In the genomic region with DNA sequence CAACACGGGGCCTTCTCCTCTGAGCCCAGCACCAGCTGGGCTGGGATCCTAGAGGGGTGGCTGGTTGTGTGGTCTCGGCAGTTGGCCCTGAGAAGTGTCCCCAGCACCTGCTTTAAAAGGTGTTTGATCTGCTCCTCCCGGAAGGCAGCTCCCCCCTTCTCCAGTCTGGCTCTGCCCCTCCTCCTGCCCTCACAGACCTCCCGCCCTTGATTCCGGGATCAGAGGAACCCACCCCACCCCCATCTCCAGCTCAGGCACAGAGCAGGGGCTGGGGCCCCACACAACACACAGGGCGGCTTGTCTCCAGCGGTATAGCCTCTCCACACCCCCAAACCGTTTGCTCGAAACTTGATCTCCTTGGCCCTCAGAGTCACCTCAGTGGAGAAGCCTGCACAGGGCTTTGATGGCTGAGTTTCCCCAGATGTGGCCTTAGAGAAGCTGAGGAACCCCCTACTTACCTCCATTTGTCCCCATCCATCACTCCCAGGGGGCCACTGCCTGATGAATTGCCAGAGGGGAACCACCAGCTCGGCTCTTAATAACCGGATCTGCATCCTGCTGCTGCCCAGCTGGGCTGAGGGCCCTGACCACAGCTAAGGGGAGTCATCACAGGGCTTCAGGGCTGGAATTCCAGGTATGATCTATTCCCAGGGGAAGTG, we compare ENCODE assay signal across 13 cellular contexts. TPM values are rescaled to one million over a fixed set of nuclear protein-coding genes. Genes with fewer than 3 reads are reported as not detected.
DNase-seq lines count a peak whose midpoint lies in the region; ATAC-seq, FAIRE-seq and TF ChIP-seq lines count a peak whose summit lies in the region.
"Had no signal": no experiment of that assay in that cellular context is flagged by ENCODE, and none has a peak within 500 bp of the region (broad histone marks: within the 10 kb centered on the region; RNA-seq: fewer than 3 reads in every experiment).

No MANE protein-coding gene starts in this region.

- no peak for ATAC-seq in GM18511 (IDR thresholded peaks at IDR 0.05; ENCODE audit: unreplicated experiment)
- no peak for ATAC-seq in natural killer cell treated with Interleukin-12 subunit alpha and Interleukin-12 subunit beta and Interleukin-15 and Interleukin-18, amount 100 ng/mL, for 72 hours

- H3K23ac ChIP-seq in mesenchymal stem cell (ENCODE audit: low read length in 2 of 2), result no peak overlapping the region

- H3K9ac ChIP-seq in astrocyte (ENCODE audit: low read length) (peak overlapping the region; percentile 74), mesenchymal stem cell (ENCODE audit: low read length) (no peak overlapping the region)
- H3K9ac ChIP-seq: KMS-11 had no signal

- H4K20me1 ChIP-seq in astrocyte (ENCODE audit: insufficient read depth, low read length), result no peaks in the 10 kb centered on the region

- H3K27ac Mint-ChIP-seq in astrocyte (ENCODE audit: unreplicated experiment), result peak overlapping the region; percentile 72
- no peak overlapping the region for H3K27ac Mint-ChIP-seq in activated T-cell treated with anti-CD3 and anti-CD28 coated beads, Interleukin-2, amount 50 U/mL, for 24 hours
- H3K27ac Mint-ChIP-seq in natural killer cell treated with Interleukin-12 subunit alpha and Interleukin-12 subunit beta and Interleukin-15 and Interleukin-18, amount 100 ng/mL, for 72 hours, result no peak overlapping the region

- no peak for FAIRE-seq in astrocyte (lab: Jason Lieb, UNC)
- FAIRE-seq: TTC549 had no signal

- H3K4me3 Mint-ChIP-seq in astrocyte (ENCODE audit: unreplicated experiment), result no peak overlapping the region
- no peak overlapping the region for H3K4me3 Mint-ChIP-seq in activated T-cell treated with anti-CD3 and anti-CD28 coated beads, Interleukin-2, amount 50 U/mL, for 24 hours
- no peak overlapping the region for H3K4me3 Mint-ChIP-seq in natural killer cell treated with Interleukin-12 subunit alpha and Interleukin-12 subunit beta and Interleukin-15 and Interleukin-18, amount 100 ng/mL, for 72 hours

- H3K9me3 ChIP-seq in astrocyte (ENCODE audit: insufficient read depth, low read depth, low read length) (no peaks in the 10 kb centered on the region), mesenchymal stem cell (ENCODE audit: control insufficient read depth, low read length) (no peaks in the 10 kb centered on the region), adrenal gland (replicated peaks in 1 of 3) (no peaks in the 10 kb centered on the region)

- H3K79me1 ChIP-seq in mesenchymal stem cell (replicated peaks; ENCODE audit: low read length, poor library complexity, severe bottlenecking), result no peaks in the 10 kb centered on the region

- DNase-seq in EL (peak; percentile 59), NCI-H1417 (lab: John Stamatoyannopoulos, UW) (peak in 2 of 3 experiments; percentile 86 to 94), astrocyte (ENCODE audit: low read depth) (peak; percentile 90), mesenchymal stem cell (peak; percentile 54), adrenal gland (no peak)
- no peak for DNase-seq in activated T-cell treated with anti-CD3 and anti-CD28 coated beads, Interleukin-2, amount 50 U/mL, for 24 hours
- no peak for DNase-seq in natural killer cell treated with Interleukin-12 subunit alpha and Interleukin-12 subunit beta and Interleukin-15 and Interleukin-18, amount 100 ng/mL, for 72 hours (ENCODE audit: low spot score)
- DNase-seq: activated T-cell treated with anti-CD3 and anti-CD28 coated beads for 4 hours; central memory CD4-positive, alpha-beta T cell; midbrain had no signal

- H3K36me3 ChIP-seq in astrocyte (ENCODE audit: insufficient read depth, low read length), result no peaks in the 10 kb centered on the region
- no peaks in the 10 kb centered on the region for H3K36me3 ChIP-seq in mesenchymal stem cell (ENCODE audit: control insufficient read depth in 1 of 2, insufficient read depth in 2 of 2, low read depth in 1 of 2, low read length in 2 of 2)
- no peaks in the 10 kb centered on the region for H3K36me3 ChIP-seq in adrenal gland (replicated peaks in 1 of 2)

- H3K27ac ChIP-seq in astrocyte (ENCODE audit: low read depth, low read length) (peak overlapping the region; percentile 94), mesenchymal stem cell (ENCODE audit: low read length, poor library complexity, severe bottlenecking) (peak overlapping the region; percentile 74), adrenal gland (no peak overlapping the region)
- H3K27ac ChIP-seq: KMS-11 had no signal

- TF ChIP-seq POLR2A in adrenal gland (IDR thresholded peaks at IDR 0.05), result no peak

- H2BK12ac ChIP-seq in mesenchymal stem cell (ENCODE audit: low read length in 2 of 2), result peak overlapping the region in 1 of 2 experiments; percentile 59

- H3K9me3 Mint-ChIP-seq in astrocyte (ENCODE audit: unreplicated experiment), result peaks cover 2% of the 10 kb centered on the region
- no peaks in the 10 kb centered on the region for H3K9me3 Mint-ChIP-seq in activated T-cell treated with anti-CD3 and anti-CD28 coated beads, Interleukin-2, amount 50 U/mL, for 24 hours
- no peaks in the 10 kb centered on the region for H3K9me3 Mint-ChIP-seq in natural killer cell treated with Interleukin-12 subunit alpha and Interleukin-12 subunit beta and Interleukin-15 and Interleukin-18, amount 100 ng/mL, for 72 hours

- peak overlapping the region; percentile 8 for H4K8ac ChIP-seq in mesenchymal stem cell (ENCODE audit: low read length)

- H3K18ac ChIP-seq in mesenchymal stem cell (ENCODE audit: low read depth in 1 of 2, low read length in 2 of 2), result peak overlapping the region; percentile 24 to 71

- H4K91ac ChIP-seq in mesenchymal stem cell (ENCODE audit: low read length), result peak overlapping the region; percentile 48

- H2BK15ac ChIP-seq in mesenchymal stem cell (ENCODE audit: low read depth, poor library complexity, severe bottlenecking), result peak overlapping the region; percentile 54

- H3K4me3 ChIP-seq in astrocyte (ENCODE audit: insufficient read depth, low read depth, low read length) (no peak overlapping the region), mesenchymal stem cell (ENCODE audit: insufficient read depth in 1 of 2, low read depth in 1 of 2, low read length in 2 of 2) (no peak overlapping the region), adrenal gland (no peak overlapping the region)

- peak overlapping the region; percentile 76 for H2BK5ac ChIP-seq in mesenchymal stem cell (ENCODE audit: low read depth, low read length, poor library complexity, severe bottlenecking)

- peaks cover 51% of the 10 kb centered on the region for H3K4me1 ChIP-seq in astrocyte (ENCODE audit: insufficient read depth, low read length)
- peaks cover 62% of the 10 kb centered on the region for H3K4me1 ChIP-seq in mesenchymal stem cell (ENCODE audit: control insufficient read depth, insufficient read depth, low read depth, low read length)
- H3K4me1 ChIP-seq in adrenal gland (replicated peaks in 1 of 2), result no peaks in the 10 kb centered on the region

- peak overlapping the region in 1 of 2 experiments; percentile 16 for H3K4ac ChIP-seq in mesenchymal stem cell (ENCODE audit: low read depth in 1 of 2, low read length in 2 of 2)

- peaks cover 28% of the 10 kb centered on the region for H3K27me3 Mint-ChIP-seq in astrocyte (ENCODE audit: low read depth, unreplicated experiment)
- H3K27me3 Mint-ChIP-seq in activated T-cell treated with anti-CD3 and anti-CD28 coated beads, Interleukin-2, amount 50 U/mL, for 24 hours, result peaks cover 9% of the 10 kb centered on the region
- H3K27me3 Mint-ChIP-seq in natural killer cell treated with Interleukin-12 subunit alpha and Interleukin-12 subunit beta and Interleukin-15 and Interleukin-18, amount 100 ng/mL, for 72 hours, result peaks cover 8 to 20% of the 10 kb centered on the region in 2 donors

- intact Hi-C loops in adrenal gland (cut with DNase I), result no loop called here

- no peak for TF ChIP-seq CTCF in astrocyte (IDR thresholded peaks at IDR 0.05; ENCODE audit: insufficient read depth, low read depth, low read length)
- TF ChIP-seq CTCF in adrenal gland (IDR thresholded peaks at IDR 0.05), result no peak

- 5% methylated on average over 10 of the region's 11 CpGs for WGBS in mesenchymal stem cell
- WGBS in adrenal gland, 4 donors, result 79 to 85% (median 81%) methylated on average over 8 to 11 of the region's 11 CpGs

- H2AFZ ChIP-seq in astrocyte (ENCODE audit: low read depth, low read length) (no peak overlapping the region), mesenchymal stem cell (ENCODE audit: low read depth, low read length) (no peak overlapping the region)

- H3K27me3 ChIP-seq in astrocyte (ENCODE audit: insufficient read depth, low read length), result no peaks in the 10 kb centered on the region
- peaks cover 0 to 21% of the 10 kb centered on the region in 2 experiments for H3K27me3 ChIP-seq in mesenchymal stem cell (ENCODE audit: control insufficient read depth in 1 of 2, insufficient read depth in 1 of 2, low read length in 2 of 2)
- H3K27me3 ChIP-seq in adrenal gland, result no peaks in the 10 kb centered on the region

- H3K4me1 Mint-ChIP-seq in astrocyte (ENCODE audit: low read depth, unreplicated experiment), result peaks cover 35% of the 10 kb centered on the region
- no peaks in the 10 kb centered on the region for H3K4me1 Mint-ChIP-seq in activated T-cell treated with anti-CD3 and anti-CD28 coated beads, Interleukin-2, amount 50 U/mL, for 24 hours (ENCODE audit: low read depth)
- H3K4me1 Mint-ChIP-seq in natural killer cell treated with Interleukin-12 subunit alpha and Interleukin-12 subunit beta and Interleukin-15 and Interleukin-18, amount 100 ng/mL, for 72 hours (ENCODE audit: low read depth in 2 of 2), result no peaks in the 10 kb centered on the region

- no peaks in the 10 kb centered on the region for H3K79me2 ChIP-seq in astrocyte (ENCODE audit: insufficient read depth, low read length)

- H3K4me2 ChIP-seq in astrocyte (ENCODE audit: low read length) (peak overlapping the region; percentile 52), mesenchymal stem cell (ENCODE audit: low read length, poor library complexity, severe bottlenecking) (no peak overlapping the region)
- H3K4me2 ChIP-seq: KMS-11 had no signal

- H3K14ac ChIP-seq in mesenchymal stem cell (ENCODE audit: low read length in 2 of 2), result peak overlapping the region in 1 of 2 experiments; percentile 7

- peak overlapping the region; percentile 94 for H2AK5ac ChIP-seq in mesenchymal stem cell (ENCODE audit: low read length, severe bottlenecking)

- peaks cover 3% of the 10 kb centered on the region for H3K36me3 Mint-ChIP-seq in astrocyte (ENCODE audit: low read depth, unreplicated experiment)
- H3K36me3 Mint-ChIP-seq in activated T-cell treated with anti-CD3 and anti-CD28 coated beads, Interleukin-2, amount 50 U/mL, for 24 hours (ENCODE audit: low read depth), result no peaks in the 10 kb centered on the region
- H3K36me3 Mint-ChIP-seq in natural killer cell treated with Interleukin-12 subunit alpha and Interleukin-12 subunit beta and Interleukin-15 and Interleukin-18, amount 100 ng/mL, for 72 hours, result no peaks in the 10 kb centered on the region

- no peak overlapping the region for H2BK120ac ChIP-seq in mesenchymal stem cell (ENCODE audit: low read depth, low read length)

RNA-seq across cellular contexts. Expression of a gene that starts 6.4 kb away (rescaled TPM):
- total RNA-seq in astrocyte, result 7.2 and 13.7 TPM in 2 replicates
- polyA plus RNA-seq in mesenchymal stem cell (2013, experiment 1 of 2), result 13.9 TPM
- polyA plus RNA-seq in mesenchymal stem cell (2013, experiment 2 of 2), result 12.6 TPM
- total RNA-seq in natural killer cell treated with Interleukin-12 subunit alpha and Interleukin-12 subunit beta and Interleukin-15 and Interleukin-18, amount 100 ng/mL, for 72 hours, result not detected
- total RNA-seq in adrenal gland, result 1 to 10 TPM in 4 of 8 donors, under 1 TPM in 2, not detected in 2; 0.22 to 4.5 (median 2.2) TPM
- 10 to 100 TPM in 1 of 3 donors, 1 to 10 TPM in 2; 1.2 to 11.7 (median 9.4) TPM for polyA plus RNA-seq in adrenal gland

RNA-seq across cellular contexts. Expression of a gene that starts 27.1 kb away (rescaled TPM):
- total RNA-seq in astrocyte (0.41 and 0.96 TPM in 2 replicates), adrenal gland (under 1 TPM in 5 of 8 donors, not detected in 3; 0.11 to 0.63 (median 0.16) TPM)
- polyA plus RNA-seq in mesenchymal stem cell (2013, experiment 1 of 2), result 0.29 TPM
- polyA plus RNA-seq in mesenchymal stem cell (2013, experiment 2 of 2), result 0.40 TPM
- total RNA-seq in natural killer cell treated with Interleukin-12 subunit alpha and Interleukin-12 subunit beta and Interleukin-15 and Interleukin-18, amount 100 ng/mL, for 72 hours, result not detected
- polyA plus RNA-seq in adrenal gland, result under 1 TPM; 0.30 to 0.48 (median 0.42) TPM

RNA-seq across cellular contexts. Expression of a gene that starts 35.5 kb away (rescaled TPM):
- total RNA-seq in astrocyte (1.6 and 3.6 TPM in 2 replicates), adrenal gland (10 to 100 TPM in 7 of 8 donors, 1 to 10 TPM in 1; 7.9 to 63.4 (median 35.2) TPM)
- 4.7 TPM for polyA plus RNA-seq in mesenchymal stem cell (2013, experiment 1 of 2)
- polyA plus RNA-seq in mesenchymal stem cell (2013, experiment 2 of 2), result 3.5 TPM
- total RNA-seq in natural killer cell treated with Interleukin-12 subunit alpha and Interleukin-12 subunit beta and Interleukin-15 and Interleukin-18, amount 100 ng/mL, for 72 hours, result not detected
- 10 to 100 TPM in 2 of 3 donors, 1 to 10 TPM in 1; 6.1 to 26.3 (median 19.2) TPM for polyA plus RNA-seq in adrenal gland

Comparison
In these comparisons a context has a peak if more than half of its experiments do, and no peak if none do; other contexts are left out.
1. DNase-seq: peak in EL (single experiment), NCI-H1417 (2 of 3), astrocyte (single experiment) and mesenchymal stem cell (single experiment); none in activated T-cell treated with anti-CD3 and anti-CD28 coated beads, Interleukin-2, amount 50 U/mL, for 24 hours (single experiment), natural killer cell treated with Interleukin-12 subunit alpha and Interleukin-12 subunit beta and Interleukin-15 and Interleukin-18, amount 100 ng/mL, for 72 hours (single experiment) and adrenal gland (0 of 7).
2. H3K27ac ChIP-seq: peak in astrocyte (single experiment) and mesenchymal stem cell (single experiment); none in adrenal gland (0 of 5).